ENCODE assay signal across 1 cellular context in the genomic region with DNA sequence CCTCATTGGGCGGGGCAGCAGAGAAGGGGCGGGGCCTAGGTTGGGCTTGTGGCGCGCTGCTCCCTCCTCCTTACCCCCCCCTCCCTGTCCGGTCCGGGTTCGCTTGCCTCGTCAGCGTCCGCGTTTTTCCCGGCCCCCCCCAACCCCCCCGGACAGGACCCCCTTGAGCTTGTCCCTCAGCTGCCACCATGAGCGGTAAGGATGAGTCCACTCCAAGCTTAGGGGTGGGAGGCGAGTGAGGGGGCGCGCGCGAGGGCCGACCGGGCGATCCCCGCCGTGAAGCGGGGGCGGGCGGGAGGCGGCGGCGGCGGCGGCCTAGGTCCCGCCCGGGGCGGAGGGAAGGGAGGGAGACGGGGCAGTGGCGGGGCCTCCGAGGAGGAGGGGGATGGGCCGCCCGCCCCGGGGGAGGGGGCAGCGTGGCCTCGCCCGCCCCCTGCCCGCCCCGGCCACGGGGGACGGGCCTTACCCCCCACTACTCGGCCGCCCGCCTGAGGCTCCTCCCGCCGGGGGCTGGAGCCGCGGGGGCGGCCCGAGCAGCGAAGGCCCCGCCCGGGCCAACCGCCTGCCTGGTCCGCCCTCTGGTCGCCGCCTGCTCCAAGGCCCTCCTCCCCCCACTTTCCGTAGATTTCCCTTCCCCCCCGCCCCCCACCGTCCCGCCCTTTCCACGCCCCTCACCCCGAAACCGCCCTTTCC.
A peak's percentile ranks its signal among the peaks of the same experiment; 100 is the strongest.
TF ChIP-seq lines count a peak whose summit lies in the region.

Gene SP1 (plus strand): TSS at position 73 of the 693 bp plus-strand sequence. CDS start 116 bp downstream, at position 189.

TF ChIP-seq in HEK293, 187 proteins besides CTCF, POLR2A, EP300 and RAD21 (continued from another document and continues in another):
- TF ChIP-seq, protein P1, sequence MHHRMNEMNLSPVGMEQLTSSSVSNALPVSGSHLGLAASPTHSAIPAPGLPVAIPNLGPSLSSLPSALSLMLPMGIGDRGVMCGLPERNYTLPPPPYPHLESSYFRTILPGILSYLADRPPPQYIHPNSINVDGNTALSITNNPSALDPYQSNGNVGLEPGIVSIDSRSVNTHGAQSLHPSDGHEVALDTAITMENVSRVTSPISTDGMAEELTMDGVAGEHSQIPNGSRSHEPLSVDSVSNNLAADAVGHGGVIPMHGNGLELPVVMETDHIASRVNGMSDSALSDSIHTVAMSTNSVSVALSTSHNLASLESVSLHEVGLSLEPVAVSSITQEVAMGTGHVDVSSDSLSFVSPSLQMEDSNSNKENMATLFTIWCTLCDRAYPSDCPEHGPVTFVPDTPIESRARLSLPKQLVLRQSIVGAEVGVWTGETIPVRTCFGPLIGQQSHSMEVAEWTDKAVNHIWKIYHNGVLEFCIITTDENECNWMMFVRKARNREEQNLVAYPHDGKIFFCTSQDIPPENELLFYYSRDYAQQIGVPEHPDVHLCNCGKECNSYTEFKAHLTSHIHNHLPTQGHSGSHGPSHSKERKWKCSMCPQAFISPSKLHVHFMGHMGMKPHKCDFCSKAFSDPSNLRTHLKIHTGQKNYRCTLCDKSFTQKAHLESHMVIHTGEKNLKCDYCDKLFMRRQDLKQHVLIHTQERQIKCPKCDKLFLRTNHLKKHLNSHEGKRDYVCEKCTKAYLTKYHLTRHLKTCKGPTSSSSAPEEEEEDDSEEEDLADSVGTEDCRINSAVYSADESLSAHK (tag by site-specific recombination; IDR thresholded peaks at IDR 0.05), result no peak
- TF ChIP-seq ZFP37 (tag by site-specific recombination; IDR thresholded peaks at IDR 0.05) (no peak), ZBTB44 (tag by site-specific recombination; IDR thresholded peaks at IDR 0.05) (no peak), ZNF37A (tag by site-specific recombination; IDR thresholded peaks at IDR 0.05) (no peak), MEIS1 (CRISPR knock-in tag; IDR thresholded peaks at IDR 0.05; ENCODE audit: borderline replicate concordance) (no peak), ZNF138 (tag by site-specific recombination; IDR thresholded peaks at IDR 0.05; ENCODE audit: borderline replicate concordance) (no peak), ZNF629 (tag by site-specific recombination; IDR thresholded peaks at IDR 0.05) (no peak), IKZF3 (tag by site-specific recombination; IDR thresholded peaks at IDR 0.05) (peak; percentile 55; the same call in 1 of the 2 replicates), ZNF560 (tag by site-specific recombination; IDR thresholded peaks at IDR 0.05; ENCODE audit: borderline replicate concordance) (no peak), ZNF626 (tag by site-specific recombination; IDR thresholded peaks at IDR 0.05) (no peak), ZNF776 (tag by site-specific recombination; IDR thresholded peaks at IDR 0.05; ENCODE audit: borderline replicate concordance) (no peak), PRDM6 (tag by site-specific recombination; IDR thresholded peaks at IDR 0.05) (no peak), ZNF174 (tag by site-specific recombination; IDR thresholded peaks at IDR 0.05) (no peak), HOXD13 (CRISPR knock-in tag; IDR thresholded peaks at IDR 0.05; ENCODE audit: borderline replicate concordance) (no peak), ZNF24 (tag by site-specific recombination; IDR thresholded peaks at IDR 0.05) (no peak), ZNF549 (tag by site-specific recombination; IDR thresholded peaks at IDR 0.05) (no peak), MYNN (tag by site-specific recombination; IDR thresholded peaks at IDR 0.05; ENCODE audit: borderline replicate concordance) (no peak), ZNF529 (tag by site-specific recombination; IDR thresholded peaks at IDR 0.05; ENCODE audit: insufficient replicate concordance) (no peak), ZNF114 (tag by site-specific recombination; IDR thresholded peaks at IDR 0.05) (no peak), ZNF10 (tag by site-specific recombination; IDR thresholded peaks at IDR 0.05) (no peak), ZBTB21 (tag by site-specific recombination; IDR thresholded peaks at IDR 0.05) (no peak), ZNF555 (tag by site-specific recombination; conservative IDR thresholded peaks at IDR 0.05) (no peak), ZIC2 (tag by site-specific recombination; IDR thresholded peaks at IDR 0.05) (0 out of 2 replicates have a peak, but pooled peaks have one; percentile 16), ZNF645 (tag by site-specific recombination; IDR thresholded peaks at IDR 0.05) (no peak), ZNF768 (tag by site-specific recombination; IDR thresholded peaks at IDR 0.05) (no peak), SALL2 (tag by site-specific recombination; IDR thresholded peaks at IDR 0.05; ENCODE audit: borderline replicate concordance) (no peak), ZNF214 (tag by site-specific recombination; IDR thresholded peaks at IDR 0.05; ENCODE audit: borderline replicate concordance) (no peak), ZNF292 (tag by site-specific recombination; IDR thresholded peaks at IDR 0.05; ENCODE audit: borderline replicate concordance, low read depth) (no peak), KLF8 (tag by site-specific recombination; IDR thresholded peaks at IDR 0.05) (peak; percentile 10), ZNF426 (tag by site-specific recombination; IDR thresholded peaks at IDR 0.05) (no peak), ZNF302 (tag by site-specific recombination; IDR thresholded peaks at IDR 0.05; ENCODE audit: low read depth) (no peak)
- TF ChIP-seq, protein P2, sequence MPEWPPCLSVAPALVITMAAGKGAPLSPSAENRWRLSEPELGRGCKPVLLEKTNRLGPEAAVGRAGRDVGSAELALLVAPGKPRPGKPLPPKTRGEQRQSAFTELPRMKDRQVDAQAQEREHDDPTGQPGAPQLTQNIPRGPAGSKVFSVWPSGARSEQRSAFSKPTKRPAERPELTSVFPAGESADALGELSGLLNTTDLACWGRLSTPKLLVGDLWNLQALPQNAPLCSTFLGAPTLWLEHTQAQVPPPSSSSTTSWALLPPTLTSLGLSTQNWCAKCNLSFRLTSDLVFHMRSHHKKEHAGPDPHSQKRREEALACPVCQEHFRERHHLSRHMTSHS (tag by site-specific recombination; IDR thresholded peaks at IDR 0.05), result no peak
- TF ChIP-seq, protein P3, sequence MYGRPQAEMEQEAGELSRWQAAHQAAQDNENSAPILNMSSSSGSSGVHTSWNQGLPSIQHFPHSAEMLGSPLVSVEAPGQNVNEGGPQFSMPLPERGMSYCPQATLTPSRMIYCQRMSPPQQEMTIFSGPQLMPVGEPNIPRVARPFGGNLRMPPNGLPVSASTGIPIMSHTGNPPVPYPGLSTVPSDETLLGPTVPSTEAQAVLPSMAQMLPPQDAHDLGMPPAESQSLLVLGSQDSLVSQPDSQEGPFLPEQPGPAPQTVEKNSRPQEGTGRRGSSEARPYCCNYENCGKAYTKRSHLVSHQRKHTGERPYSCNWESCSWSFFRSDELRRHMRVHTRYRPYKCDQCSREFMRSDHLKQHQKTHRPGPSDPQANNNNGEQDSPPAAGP (tag by site-specific recombination; IDR thresholded peaks at IDR 0.05), result 0 out of 2 replicates have a peak, but pooled peaks have one; percentile 43
- TF ChIP-seq, protein P4, sequence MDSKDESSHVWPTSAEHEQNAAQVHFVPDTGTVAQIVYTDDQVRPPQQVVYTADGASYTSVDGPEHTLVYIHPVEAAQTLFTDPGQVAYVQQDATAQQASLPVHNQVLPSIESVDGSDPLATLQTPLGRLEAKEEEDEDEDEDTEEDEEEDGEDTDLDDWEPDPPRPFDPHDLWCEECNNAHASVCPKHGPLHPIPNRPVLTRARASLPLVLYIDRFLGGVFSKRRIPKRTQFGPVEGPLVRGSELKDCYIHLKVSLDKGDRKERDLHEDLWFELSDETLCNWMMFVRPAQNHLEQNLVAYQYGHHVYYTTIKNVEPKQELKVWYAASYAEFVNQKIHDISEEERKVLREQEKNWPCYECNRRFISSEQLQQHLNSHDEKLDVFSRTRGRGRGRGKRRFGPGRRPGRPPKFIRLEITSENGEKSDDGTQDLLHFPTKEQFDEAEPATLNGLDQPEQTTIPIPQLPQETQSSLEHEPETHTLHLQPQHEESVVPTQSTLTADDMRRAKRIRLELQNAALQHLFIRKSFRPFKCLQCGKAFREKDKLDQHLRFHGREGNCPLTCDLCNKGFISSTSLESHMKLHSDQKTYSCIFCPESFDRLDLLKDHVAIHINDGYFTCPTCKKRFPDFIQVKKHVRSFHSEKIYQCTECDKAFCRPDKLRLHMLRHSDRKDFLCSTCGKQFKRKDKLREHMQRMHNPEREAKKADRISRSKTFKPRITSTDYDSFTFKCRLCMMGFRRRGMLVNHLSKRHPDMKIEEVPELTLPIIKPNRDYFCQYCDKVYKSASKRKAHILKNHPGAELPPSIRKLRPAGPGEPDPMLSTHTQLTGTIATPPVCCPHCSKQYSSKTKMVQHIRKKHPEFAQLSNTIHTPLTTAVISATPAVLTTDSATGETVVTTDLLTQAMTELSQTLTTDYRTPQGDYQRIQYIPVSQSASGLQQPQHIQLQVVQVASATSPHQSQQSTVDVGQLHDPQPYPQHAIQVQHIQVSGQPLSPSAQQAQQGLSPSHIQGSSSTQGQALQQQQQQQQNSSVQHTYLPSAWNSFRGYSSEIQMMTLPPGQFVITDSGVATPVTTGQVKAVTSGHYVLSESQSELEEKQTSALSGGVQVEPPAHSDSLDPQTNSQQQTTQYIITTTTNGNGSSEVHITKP (tag by site-specific recombination; IDR thresholded peaks at IDR 0.05), result peak; percentile 80
- TF ChIP-seq, protein P5, sequence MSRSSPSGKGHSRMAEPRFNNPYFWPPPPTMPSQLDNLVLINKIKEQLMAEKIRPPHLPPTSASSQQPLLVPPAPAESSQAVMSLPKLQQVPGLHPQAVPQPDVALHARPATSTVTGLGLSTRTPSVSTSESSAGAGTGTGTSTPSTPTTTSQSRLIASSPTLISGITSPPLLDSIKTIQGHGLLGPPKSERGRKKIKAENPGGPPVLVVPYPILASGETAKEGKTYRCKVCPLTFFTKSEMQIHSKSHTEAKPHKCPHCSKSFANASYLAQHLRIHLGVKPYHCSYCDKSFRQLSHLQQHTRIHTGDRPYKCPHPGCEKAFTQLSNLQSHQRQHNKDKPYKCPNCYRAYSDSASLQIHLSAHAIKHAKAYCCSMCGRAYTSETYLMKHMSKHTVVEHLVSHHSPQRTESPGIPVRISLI (tag by site-specific recombination; IDR thresholded peaks at IDR 0.05), result no peak
- TF ChIP-seq, protein P6, sequence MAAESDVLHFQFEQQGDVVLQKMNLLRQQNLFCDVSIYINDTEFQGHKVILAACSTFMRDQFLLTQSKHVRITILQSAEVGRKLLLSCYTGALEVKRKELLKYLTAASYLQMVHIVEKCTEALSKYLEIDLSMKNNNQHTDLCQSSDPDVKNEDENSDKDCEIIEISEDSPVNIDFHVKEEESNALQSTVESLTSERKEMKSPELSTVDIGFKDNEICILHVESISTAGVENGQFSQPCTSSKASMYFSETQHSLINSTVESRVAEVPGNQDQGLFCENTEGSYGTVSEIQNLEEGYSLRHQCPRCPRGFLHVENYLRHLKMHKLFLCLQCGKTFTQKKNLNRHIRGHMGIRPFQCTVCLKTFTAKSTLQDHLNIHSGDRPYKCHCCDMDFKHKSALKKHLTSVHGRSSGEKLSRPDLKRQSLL (tag by site-specific recombination; IDR thresholded peaks at IDR 0.05), result peak; percentile 5; the same call in 1 of the 2 replicates
- TF ChIP-seq, protein P7, sequence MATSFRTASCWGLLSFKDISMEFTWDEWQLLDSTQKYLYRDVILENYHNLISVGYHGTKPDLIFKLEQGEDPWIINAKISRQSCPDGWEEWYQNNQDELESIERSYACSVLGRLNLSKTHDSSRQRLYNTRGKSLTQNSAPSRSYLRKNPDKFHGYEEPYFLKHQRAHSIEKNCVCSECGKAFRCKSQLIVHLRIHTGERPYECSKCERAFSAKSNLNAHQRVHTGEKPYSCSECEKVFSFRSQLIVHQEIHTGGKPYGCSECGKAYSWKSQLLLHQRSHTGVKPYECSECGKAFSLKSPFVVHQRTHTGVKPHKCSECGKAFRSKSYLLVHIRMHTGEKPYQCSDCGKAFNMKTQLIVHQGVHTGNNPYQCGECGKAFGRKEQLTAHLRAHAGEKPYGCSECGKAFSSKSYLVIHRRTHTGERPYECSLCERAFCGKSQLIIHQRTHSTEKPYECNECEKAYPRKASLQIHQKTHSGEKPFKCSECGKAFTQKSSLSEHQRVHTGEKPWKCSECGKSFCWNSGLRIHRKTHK (tag by site-specific recombination; IDR thresholded peaks at IDR 0.05), result no peak
